In genomic region chr5:59484618-59485017, GRCh38 we compare ENCODE assay signal across 23 cellular contexts.
DNase-seq lines count a peak whose midpoint lies in the region; ATAC-seq, FAIRE-seq and TF ChIP-seq lines count a peak whose summit lies in the region.
"Had no signal": no experiment of that assay in that cellular context is flagged by ENCODE, and none has a peak within 500 bp of the region (broad histone marks: within the 10 kb centered on the region; RNA-seq: fewer than 3 reads in every experiment).

No MANE protein-coding gene starts in this region.

- H3K36me3 Mint-ChIP-seq in activated CD4-positive, alpha-beta T cell treated with anti-CD3 and anti-CD28 coated beads for 36 hours (ENCODE audit: low read depth), result no peaks in the 10 kb centered on the region
- H3K36me3 Mint-ChIP-seq in mesothelial cell of epicardium, result no peaks in the 10 kb centered on the region

- H3F3A ChIP-seq in PC-3 (ENCODE audit: low read length, unreplicated experiment), result no peaks in the 10 kb centered on the region

- no peaks in the 10 kb centered on the region for H3K9me2 ChIP-seq in PC-3 (replicated peaks; ENCODE audit: low read length)

- no peaks in the 10 kb centered on the region for H4K20me1 ChIP-seq in PC-3 (ENCODE audit: low read length)
- H4K20me1 ChIP-seq: BLaER1 had no signal

- BruUV-seq in PC-3 (replicated peaks; lab: Mats Ljungman, UMichigan), result no TSS peak

- no peak for DNase-seq in activated CD4-positive, alpha-beta T cell treated with anti-CD3 and anti-CD28 coated beads for 36 hours
- no peak for DNase-seq in activated CD4-positive, alpha-beta T cell treated with anti-CD3 and anti-CD28 coated beads for 48 hours
- DNase-seq in H54 (ENCODE audit: insufficient read length, low spot score), result no peak
- DNase-seq in amniotic epithelial cell (ENCODE audit: low read depth), result peak; percentile 29
- DNase-seq in mesothelial cell of epicardium (ENCODE audit: low spot score in 2 of 2, unreplicated experiment in 2 of 2), result no peak
- no peak for DNase-seq in PC-3
- no peak for DNase-seq in NCI-H1436 treated with DMSO at 0.1 percent for 48 hours (lab: John Stamatoyannopoulos, UW)
- DNase-seq: activated B cell treated with CpG ODN at 0.5 μM for 24 hours, NCI-H774, psoas muscle, small intestine had no signal

- CTCF ChIA-PET in activated CD4-positive, alpha-beta T cell treated with anti-CD3 and anti-CD28 coated beads for 36 hours (lab: Charles Lee), result interaction anchor here (1.4 kb wide), 1 partner anchor 12 kb away, joined by 4 read pairs; no protein-coding TSS in a partner anchor
- CTCF ChIA-PET in PC-3 (lab: Charles Lee), result no interaction called here

- H3K27ac ChIP-seq in PC-3 (ENCODE audit: low read length), result no peak overlapping the region
- H3K27ac ChIP-seq: BLaER1, psoas muscle, suprapubic skin, vagina had no signal

- POLR2A ChIA-PET in activated CD4-positive, alpha-beta T cell treated with anti-CD3 and anti-CD28 coated beads for 36 hours (lab: Charles Lee), result no interaction called here
- POLR2A ChIA-PET in PC-3 (lab: Charles Lee; ENCODE audit: unreplicated experiment), result no interaction called here

- TF ChIP-seq CTCF in mesothelial cell of epicardium (IDR thresholded peaks at IDR 0.05; ENCODE audit: unreplicated experiment) (no peak), PC-3 (conservative IDR thresholded peaks at IDR 0.05; ENCODE audit: low read depth, low read length) (no peak)

- H3K4me1 ChIP-seq in PC-3 (ENCODE audit: insufficient read depth, low read length), result no peaks in the 10 kb centered on the region
- H3K4me1 ChIP-seq: BLaER1, HAP-1, suprapubic skin, vagina had no signal

- no peaks in the 10 kb centered on the region for H3K9me3 Mint-ChIP-seq in activated CD4-positive, alpha-beta T cell treated with anti-CD3 and anti-CD28 coated beads for 36 hours (ENCODE audit: low read depth)
- H3K9me3 Mint-ChIP-seq in mesothelial cell of epicardium, result no peaks in the 10 kb centered on the region
- H3K9me3 Mint-ChIP-seq: activated B cell treated with CpG ODN at 0.5 μM for 24 hours; memory B cell; neural crest cell; T-helper 2 cell treated with Interferon-gamma antibody and Interleukin-4, amounts not matched to agents 5 μg/mL and 100 μg/mL, for 36 hours had no signal

- H3K9me3 ChIP-seq in PC-3 (ENCODE audit: low read length), result no peaks in the 10 kb centered on the region
- H3K9me3 ChIP-seq: BLaER1, HAP-1, psoas muscle, suprapubic skin, vagina had no signal

- peak; percentile 6 for FAIRE-seq in H54 (lab: Jason Lieb, UNC)
- FAIRE-seq: A204.1, bronchial epithelial cell, GM19239, small intestine had no signal

- H3K27me3 ChIP-seq in PC-3 (ENCODE audit: low read length), result no peaks in the 10 kb centered on the region
- H3K27me3 ChIP-seq: BLaER1, suprapubic skin, vagina had no signal

- H3K36me3 ChIP-seq in PC-3 (ENCODE audit: low read depth, low read length), result no peaks in the 10 kb centered on the region
- H3K36me3 ChIP-seq: BLaER1, HAP-1, suprapubic skin, vagina had no signal

- H3K27me3 Mint-ChIP-seq in activated CD4-positive, alpha-beta T cell treated with anti-CD3 and anti-CD28 coated beads for 36 hours, result peaks cover 7% of the 10 kb centered on the region
- no peaks in the 10 kb centered on the region for H3K27me3 Mint-ChIP-seq in mesothelial cell of epicardium (ENCODE audit: low read depth)
- H3K27me3 Mint-ChIP-seq: activated B cell treated with CpG ODN at 0.5 μM for 24 hours, memory B cell had no signal

- peak overlapping the region; percentile 75 for H3K27ac Mint-ChIP-seq in activated CD4-positive, alpha-beta T cell treated with anti-CD3 and anti-CD28 coated beads for 36 hours
- peak overlapping the region; percentile 75 for H3K27ac Mint-ChIP-seq in mesothelial cell of epicardium
- H3K27ac Mint-ChIP-seq: activated B cell treated with CpG ODN at 0.5 μM for 24 hours; memory B cell; T-helper 2 cell treated with Interferon-gamma antibody and Interleukin-4, amounts not matched to agents 5 μg/mL and 100 μg/mL, for 36 hours had no signal

- no peak overlapping the region for H2AFZ ChIP-seq in PC-3 (ENCODE audit: low read length)

- peak; percentile 81 for ATAC-seq in activated CD4-positive, alpha-beta T cell treated with anti-CD3 and anti-CD28 coated beads for 36 hours
- no peak for ATAC-seq in PC-3
- no peak for ATAC-seq in GM18870 (IDR thresholded peaks at IDR 0.05; ENCODE audit: unreplicated experiment)
- ATAC-seq: Panc1 had no signal

- no peak overlapping the region for H3K4me2 ChIP-seq in PC-3 (ENCODE audit: low read length)
- H3K4me2 ChIP-seq: BLaER1 had no signal

- H3K4me3 Mint-ChIP-seq in activated CD4-positive, alpha-beta T cell treated with anti-CD3 and anti-CD28 coated beads for 36 hours, result peak overlapping the region; percentile 1
- no peak overlapping the region for H3K4me3 Mint-ChIP-seq in mesothelial cell of epicardium
- H3K4me3 Mint-ChIP-seq: activated B cell treated with CpG ODN at 0.5 μM for 24 hours; memory B cell; neural crest cell; T-helper 2 cell treated with Interferon-gamma antibody and Interleukin-4, amounts not matched to agents 5 μg/mL and 100 μg/mL, for 36 hours had no signal

- intact Hi-C loops in activated CD4-positive, alpha-beta T cell treated with anti-CD3 and anti-CD28 coated beads for 36 hours (cut with DNase I, micrococcal nuclease), result loop anchor here (1.0 to 2.0 kb wide), 4 partner anchors 107 to 276 kb away; no protein-coding TSS in a partner anchor
- intact Hi-C loops in PC-3 (cut with micrococcal nuclease), result no loop called here

- H3K4me1 Mint-ChIP-seq in activated CD4-positive, alpha-beta T cell treated with anti-CD3 and anti-CD28 coated beads for 36 hours, result peaks cover 24% of the 10 kb centered on the region
- peaks cover 52% of the 10 kb centered on the region for H3K4me1 Mint-ChIP-seq in mesothelial cell of epicardium

- no peak overlapping the region for H3K9ac ChIP-seq in PC-3 (ENCODE audit: low read length)
- H3K9ac ChIP-seq: BLaER1 had no signal

- no peak for TF ChIP-seq POLR2A in H54 (IDR thresholded peaks at IDR 0.05; ENCODE audit: low read depth, low read length)

- no peak overlapping the region for H3K4me3 ChIP-seq in PC-3 (ENCODE audit: low read length)
- H3K4me3 ChIP-seq: BLaER1, HAP-1, psoas muscle, suprapubic skin, vagina had no signal

- no peaks in the 10 kb centered on the region for H3K79me2 ChIP-seq in PC-3 (ENCODE audit: low read length)
